Comparison of ENCODE assay signal across 8 cellular contexts in the genomic region with DNA sequence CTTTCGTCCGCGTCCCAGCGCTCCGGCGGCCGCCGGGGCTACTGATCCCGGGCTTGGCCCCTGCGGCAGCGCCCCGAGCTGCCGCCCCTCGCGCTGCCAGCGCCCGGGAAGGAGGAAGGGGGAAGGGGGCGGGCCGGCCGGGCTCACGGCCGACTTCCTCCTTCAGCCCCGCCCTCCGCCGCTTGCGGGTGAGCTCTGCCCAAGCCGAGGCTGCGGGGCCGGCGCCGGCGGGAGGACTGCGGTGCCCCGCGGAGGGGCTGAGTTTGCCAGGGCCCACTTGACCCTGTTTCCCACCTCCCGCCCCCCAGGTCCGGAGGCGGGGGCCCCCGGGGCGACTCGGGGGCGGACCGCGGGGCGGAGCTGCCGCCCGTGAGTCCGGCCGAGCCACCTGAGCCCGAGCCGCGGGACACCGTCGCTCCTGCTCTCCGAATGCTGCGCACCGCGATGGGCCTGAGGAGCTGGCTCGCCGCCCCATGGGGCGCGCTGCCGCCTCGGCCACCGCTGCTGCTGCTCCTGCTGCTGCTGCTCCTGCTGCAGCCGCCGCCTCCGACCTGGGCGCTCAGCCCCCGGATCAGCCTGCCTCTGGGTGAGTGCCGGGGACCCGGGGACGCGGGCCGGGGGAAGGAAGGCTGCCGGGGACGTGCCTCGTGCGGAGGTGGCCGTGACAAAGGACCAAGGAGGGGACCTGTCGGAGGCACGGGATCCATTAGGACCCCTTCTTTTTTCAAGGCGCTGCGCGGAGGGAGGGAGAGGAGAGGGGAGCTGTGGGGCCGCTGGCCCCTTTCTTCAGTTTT. TPM values are rescaled to one million over a fixed set of nuclear protein-coding genes. Genes with fewer than 3 reads are reported as not detected.
DNase-seq lines count a peak whose midpoint lies in the region; ATAC-seq and TF ChIP-seq lines count a peak whose summit lies in the region.

A gene with protein sequence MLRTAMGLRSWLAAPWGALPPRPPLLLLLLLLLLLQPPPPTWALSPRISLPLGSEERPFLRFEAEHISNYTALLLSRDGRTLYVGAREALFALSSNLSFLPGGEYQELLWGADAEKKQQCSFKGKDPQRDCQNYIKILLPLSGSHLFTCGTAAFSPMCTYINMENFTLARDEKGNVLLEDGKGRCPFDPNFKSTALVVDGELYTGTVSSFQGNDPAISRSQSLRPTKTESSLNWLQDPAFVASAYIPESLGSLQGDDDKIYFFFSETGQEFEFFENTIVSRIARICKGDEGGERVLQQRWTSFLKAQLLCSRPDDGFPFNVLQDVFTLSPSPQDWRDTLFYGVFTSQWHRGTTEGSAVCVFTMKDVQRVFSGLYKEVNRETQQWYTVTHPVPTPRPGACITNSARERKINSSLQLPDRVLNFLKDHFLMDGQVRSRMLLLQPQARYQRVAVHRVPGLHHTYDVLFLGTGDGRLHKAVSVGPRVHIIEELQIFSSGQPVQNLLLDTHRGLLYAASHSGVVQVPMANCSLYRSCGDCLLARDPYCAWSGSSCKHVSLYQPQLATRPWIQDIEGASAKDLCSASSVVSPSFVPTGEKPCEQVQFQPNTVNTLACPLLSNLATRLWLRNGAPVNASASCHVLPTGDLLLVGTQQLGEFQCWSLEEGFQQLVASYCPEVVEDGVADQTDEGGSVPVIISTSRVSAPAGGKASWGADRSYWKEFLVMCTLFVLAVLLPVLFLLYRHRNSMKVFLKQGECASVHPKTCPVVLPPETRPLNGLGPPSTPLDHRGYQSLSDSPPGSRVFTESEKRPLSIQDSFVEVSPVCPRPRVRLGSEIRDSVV (plus strand): TSS at position 181 of the 794 bp plus-strand sequence. CDS start 249 bp downstream, at position 430.

- H3K4me3 ChIP-seq in BE2C (ENCODE audit: low read depth, low read length) (peak within 1 kb of the TSS; percentile 61), mucosa of descending colon (peak within 1 kb of the TSS; percentile 61)

- H3K9me3 ChIP-seq in BE2C: no peaks in the 10 kb centered on the region
- H3K9me3 ChIP-seq in mucosa of descending colon: no peaks in the 10 kb centered on the region

- intact Hi-C loops in mucosa of descending colon (cut with DNase I, micrococcal nuclease): no loop called here

- no peaks in the 10 kb centered on the region for H3K27me3 ChIP-seq in BE2C

- no peak for TF ChIP-seq CTCF in BE2C (IDR thresholded peaks at IDR 0.05; ENCODE audit: low read depth, low read length)
- TF ChIP-seq CTCF in mucosa of descending colon (IDR thresholded peaks at IDR 0.05): no peak

- ATAC-seq in GM19023 (IDR thresholded peaks at IDR 0.05; ENCODE audit: unreplicated experiment): peak; percentile 80
- peak; percentile 73 for ATAC-seq in HG03175 (IDR thresholded peaks at IDR 0.05; ENCODE audit: unreplicated experiment)
- ATAC-seq in mucosa of descending colon: peak; percentile 94

- H3K4me1 ChIP-seq in BE2C: peaks cover 23% of the 10 kb centered on the region
- H3K4me1 ChIP-seq in mucosa of descending colon (ENCODE audit: low read depth): peaks cover 17% of the 10 kb centered on the region

- DNase-seq in BE2C (peak; percentile 83), NOMO-1 treated with DMSO at 0.1 percent for 48 hours (lab: John Stamatoyannopoulos, UW; ENCODE audit: unreplicated experiment) (peak; percentile 53), epidermal melanocyte (ENCODE audit: insufficient read length, low spot score) (peak; percentile 83), mucosa of descending colon (peak; percentile 86 to 91 (median 88))
- peak; percentile 84 for DNase-seq in activated CD8-positive, alpha-beta memory T cell treated with anti-CD3 and anti-CD28 coated beads, Interleukin-2, amount 50 U/mL, for 48 hours
- peak; percentile 54 to 61 for DNase-seq in stimulated activated CD8-positive, alpha-beta memory T cell treated with anti-CD3 and anti-CD28 coated beads, Interleukin-2, amount 100 ng/mL, for 48 hours (ENCODE audit: low read depth in 2 of 2)

- H3K36me3 ChIP-seq in BE2C (no peaks in the 10 kb centered on the region; the same call in 1 of the 2 replicates), mucosa of descending colon (ENCODE audit: low read depth) (no peaks in the 10 kb centered on the region)

RNA-seq across cellular contexts. Expression of the gene that starts here (rescaled TPM):
- 23.0 TPM for polyA plus RNA-seq in BE2C (2012; ENCODE audit: insufficient read depth, insufficient read length, low read depth)
- 100 to 1,000 TPM; 118 to 146 (median 131) TPM for total RNA-seq in mucosa of descending colon

Comparison
In these comparisons a context has a peak if more than half of its experiments do, and no peak if none do; other contexts are left out.
1. Peak in every context shown above with its lines: DNase-seq, ATAC-seq and H3K4me3 ChIP-seq.